23 cellular contexts compared by ENCODE assay signal in the genomic region with DNA sequence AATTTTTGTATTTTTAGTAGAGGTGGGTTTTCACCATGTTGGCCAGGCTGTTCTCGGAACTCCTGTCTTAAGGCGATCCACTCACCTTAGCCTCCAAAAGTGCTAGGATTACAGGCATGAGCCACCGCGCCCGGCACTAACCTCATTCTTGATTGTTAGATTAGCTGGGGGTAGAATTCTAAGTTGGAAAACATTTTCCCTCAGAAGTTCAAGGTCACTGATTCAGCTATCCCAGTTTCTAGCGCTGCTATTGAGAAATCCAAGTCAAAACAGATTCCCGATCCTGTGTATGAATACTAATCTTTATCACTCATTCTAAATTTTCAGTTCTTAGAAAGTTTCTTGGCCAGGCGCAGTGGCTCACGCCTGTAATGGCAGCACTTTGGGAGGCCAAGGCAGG. TPM values are rescaled to one million over a fixed set of nuclear protein-coding genes. Genes with fewer than 3 reads are reported as not detected.
"Had no signal": no experiment of that assay in that cellular context is flagged by ENCODE, and none has a peak within 500 bp of the region (broad histone marks: within the 10 kb centered on the region; RNA-seq: fewer than 3 reads in every experiment).

No MANE protein-coding gene starts in this region.

- H3K4me3 ChIP-seq: neural progenitor cell, pancreas, psoas muscle, skin epidermis, smooth muscle cell, spleen, stomach, thoracic aorta, thyroid gland, tibial nerve, upper lobe of right lung, uterus had no signal

- H3K36me3 ChIP-seq: neural progenitor cell, pancreas, spleen, stomach, thoracic aorta, thyroid gland, tibial nerve, upper lobe of right lung, uterus had no signal

- H3K27me3 ChIP-seq: pancreas, stomach, thyroid gland, tibial nerve, upper lobe of right lung, uterus had no signal

- H3K4me1 ChIP-seq: neural progenitor cell, uterus had no signal

- H3K4me2 ChIP-seq: neural progenitor cell, smooth muscle cell had no signal

- FAIRE-seq: pancreas had no signal

- DNase-seq: naive thymus-derived CD4-positive, alpha-beta T cell; natural killer cell; pancreas; psoas muscle; right cardiac atrium; spleen; stimulated activated CD4-positive, alpha-beta T cell treated with anti-CD3 and anti-CD28 coated beads, Interleukin-12 subunit alpha, Interleukin-12 subunit beta, amount 100 ng/mL, for 4 hours; stimulated activated CD4-positive, alpha-beta T cell treated with anti-CD3 and anti-CD28 coated beads, Interleukin-1b, Interleukin-23, amount 100 ng/mL, for 48 hours; stimulated activated CD4-positive, alpha-beta T cell treated with anti-CD3 and anti-CD28 coated beads, Interleukin-4, amount 100 ng/mL, for 1 hour; stimulated activated CD4-positive, alpha-beta T cell treated with anti-CD3 and anti-CD28 coated beads, Interleukin-4, amount 100 ng/mL, for 4 hours; stimulated activated CD8-positive, alpha-beta memory T cell treated with anti-CD3 and anti-CD28 coated beads, Interleukin-4, amount 100 ng/mL, for 48 hours; stimulated activated naive CD4-positive, alpha-beta T cell; stomach; thyroid gland; upper lobe of right lung; uterus had no signal

- H3K9me3 ChIP-seq: pancreas, psoas muscle, spleen, stomach, thoracic aorta, thyroid gland, tibial nerve, upper lobe of right lung, uterus had no signal

- H3K27ac ChIP-seq: neural progenitor cell, pancreas, skin epidermis, thoracic aorta, thyroid gland, tibial nerve, uterus had no signal

- H3K9ac ChIP-seq: neural progenitor cell had no signal

- H2AFZ ChIP-seq: neural progenitor cell had no signal

- ATAC-seq: naive thymus-derived CD4-positive, alpha-beta T cell; natural killer cell; pancreas; psoas muscle; right cardiac atrium; sciatic nerve; stimulated activated memory B cell treated with anti-CD40 and anti-IgM and Interleukin-4, amounts not matched to agents 10 μg/mL and 1 μg/mL and 100 μg/mL, for 72 hours; upper lobe of right lung had no signal

RNA-seq across cellular contexts. Expression of a gene that starts 24.7 kb away (rescaled TPM):
- total RNA-seq: stomach had no signal
